Comparison of ENCODE assay signal across 22 cellular contexts in the genomic region with DNA sequence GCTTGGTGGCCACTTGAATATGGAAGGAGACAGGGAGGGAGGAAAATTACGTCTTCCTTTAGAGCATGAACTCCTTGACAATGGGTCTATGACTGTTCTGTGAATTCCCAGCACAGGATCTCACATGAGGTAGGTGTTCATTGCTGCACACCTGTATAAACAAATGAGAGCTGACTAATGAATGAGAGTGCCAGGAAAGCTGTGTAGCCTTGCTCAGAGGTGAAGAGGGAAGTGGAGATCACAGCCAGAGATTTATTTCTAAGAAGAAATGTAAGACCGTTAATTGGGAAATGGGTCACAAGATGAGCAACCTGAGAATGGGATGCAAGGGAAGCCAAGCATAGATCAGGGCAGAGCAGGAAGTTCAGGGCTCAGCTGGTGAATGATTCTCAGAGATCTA.
"Had no signal": no experiment of that assay in that cellular context is flagged by ENCODE, and none has a peak within 500 bp of the region (broad histone marks: within the 10 kb centered on the region; RNA-seq: fewer than 3 reads in every experiment).

No MANE protein-coding gene starts in this region.

- H3K27me3 Mint-ChIP-seq: activated naive CD8-positive, alpha-beta T cell treated with anti-CD3 and anti-CD28 coated beads, Interleukin-2, amount 10 ng/mL, durations not matched to agents 7 days and 5 days had no signal

- ATAC-seq: activated CD4-positive, alpha-beta T cell treated with anti-CD3 and anti-CD28 coated beads for 36 hours; left colon; lower lobe of right lung; sciatic nerve; stimulated activated naive B cell treated with anti-CD40 and anti-IgM and Interleukin-4, amounts not matched to agents 10 μg/mL and 1 μg/mL and 100 μg/mL, for 72 hours; T-cell had no signal

- H3K4me3 Mint-ChIP-seq: activated B cell treated with CpG ODN at 0.5 μM for 24 hours; activated CD4-positive, alpha-beta T cell treated with anti-CD3 and anti-CD28 coated beads for 36 hours; activated naive CD8-positive, alpha-beta T cell treated with anti-CD3 and anti-CD28 coated beads, Interleukin-2, amount 10 ng/mL, durations not matched to agents 7 days and 5 days; naive B cell; neural crest cell; stimulated activated naive B cell treated with anti-CD40 and anti-IgM and Interleukin-4, amounts not matched to agents 10 μg/mL and 1 μg/mL and 100 μg/mL, for 72 hours; T-cell had no signal

- H3K9me3 ChIP-seq: lower lobe of right lung, transverse colon, uterus had no signal

- H3K27ac Mint-ChIP-seq: activated B cell treated with CpG ODN at 0.5 μM for 24 hours; activated CD4-positive, alpha-beta T cell treated with anti-CD3 and anti-CD28 coated beads for 36 hours; activated naive CD8-positive, alpha-beta T cell treated with anti-CD3 and anti-CD28 coated beads, Interleukin-2, amount 10 ng/mL, durations not matched to agents 7 days and 5 days; naive B cell; stimulated activated naive B cell treated with anti-CD40 and anti-IgM and Interleukin-4, amounts not matched to agents 10 μg/mL and 1 μg/mL and 100 μg/mL, for 72 hours; T-cell had no signal

- H3K4me1 Mint-ChIP-seq: activated B cell treated with CpG ODN at 0.5 μM for 24 hours; activated CD4-positive, alpha-beta T cell treated with anti-CD3 and anti-CD28 coated beads for 36 hours; activated naive CD8-positive, alpha-beta T cell treated with anti-CD3 and anti-CD28 coated beads, Interleukin-2, amount 10 ng/mL, durations not matched to agents 7 days and 5 days; naive B cell; neural crest cell; stimulated activated naive B cell treated with anti-CD40 and anti-IgM and Interleukin-4, amounts not matched to agents 10 μg/mL and 1 μg/mL and 100 μg/mL, for 72 hours; T-cell had no signal

- H3K4me3 ChIP-seq: hepatocyte, lower lobe of right lung, transverse colon, uterus had no signal

- DNase-seq: activated B cell treated with CpG ODN at 0.5 μM for 24 hours; activated CD4-positive, alpha-beta T cell treated with anti-CD3 and anti-CD28 coated beads for 36 hours; activated CD4-positive, alpha-beta T cell treated with anti-CD3 and anti-CD28 coated beads, Interleukin-2, amount 50 U/mL, for 4 hours; activated naive CD4-positive, alpha-beta T cell treated with Interleukin-2 at 50 U/mL for 16 hours; activated naive CD8-positive, alpha-beta T cell treated with anti-CD3 and anti-CD28 coated beads, Interleukin-2, amount 10 ng/mL, durations not matched to agents 7 days and 5 days; activated T-cell treated with anti-CD3 and anti-CD28 coated beads, Interleukin-2, amount 50 U/mL, for 48 hours; amygdala; glutamatergic neuron; left colon; lower lobe of right lung; naive B cell; occipital lobe; small intestine; stimulated activated CD4-positive, alpha-beta T cell treated with anti-CD3 and anti-CD28 coated beads, Interleukin-15, amount 100 ng/mL, for 24 hours; stimulated activated CD8-positive, alpha-beta memory T cell treated with anti-CD3 and anti-CD28 coated beads, Interleukin-4, amount 100 ng/mL, for 48 hours; stimulated activated naive B cell treated with anti-CD40 and anti-IgM and Interleukin-4, amounts not matched to agents 10 μg/mL and 1 μg/mL and 100 μg/mL, for 72 hours; T-cell; transverse colon; uterus had no signal

- H3K36me3 Mint-ChIP-seq: activated naive CD8-positive, alpha-beta T cell treated with anti-CD3 and anti-CD28 coated beads, Interleukin-2, amount 10 ng/mL, durations not matched to agents 7 days and 5 days; stimulated activated naive B cell treated with anti-CD40 and anti-IgM and Interleukin-4, amounts not matched to agents 10 μg/mL and 1 μg/mL and 100 μg/mL, for 72 hours; T-cell had no signal
